8 cellular contexts compared by ENCODE assay signal in genomic region chr17:29149431-29150064, GRCh38.
DNase-seq lines count a peak whose midpoint lies in the region; ATAC-seq and TF ChIP-seq lines count a peak whose summit lies in the region.

No MANE protein-coding gene starts in this region.

- peak overlapping the region; percentile 59 to 73 for H3K9ac ChIP-seq in duodenal mucosa (ENCODE audit: low read depth in 1 of 2, low read length in 2 of 2)

- no peaks in the 10 kb centered on the region for H3K36me3 ChIP-seq in duodenal mucosa (ENCODE audit: control insufficient read depth in 1 of 2, insufficient read depth in 2 of 2, low read length in 2 of 2)

- TF ChIP-seq CTCF in nephron (IDR thresholded peaks at IDR 0.05; ENCODE audit: unreplicated experiment in 3 of 3) = no peak

- peaks cover 32 to 33% of the 10 kb centered on the region in 2 donors for H3K4me1 ChIP-seq in duodenal mucosa (ENCODE audit: control insufficient read depth in 1 of 2, insufficient read depth in 2 of 2, low read length in 2 of 2)

- no peaks in the 10 kb centered on the region for H3K27me3 ChIP-seq in duodenal mucosa (ENCODE audit: control insufficient read depth in 1 of 2, insufficient read depth in 2 of 2, low read length in 2 of 2)

- DNase-seq in T-helper 2 cell treated with Interferon-gamma antibody and Interleukin-4, amounts not matched to agents 5 μg/mL and 100 μg/mL, for 36 hours (ENCODE audit: low spot score) = no peak
- DNase-seq in T-helper 2 cell = no peak
- peak; percentile 67 for DNase-seq in NCI-H69 (lab: John Stamatoyannopoulos, UW)
- no peak for DNase-seq in dedifferentiated amniotic fluid mesenchymal stem cell (ENCODE audit: extremely low spot score)
- no peak for DNase-seq in erythroblast (lab: John Stamatoyannopoulos, UW)

- no peaks in the 10 kb centered on the region for H3K36me3 Mint-ChIP-seq in T-helper 2 cell treated with Interferon-gamma antibody and Interleukin-4, amounts not matched to agents 5 μg/mL and 100 μg/mL, for 36 hours (ENCODE audit: low read depth)
- no peaks in the 10 kb centered on the region for H3K36me3 Mint-ChIP-seq in nephron (ENCODE audit: low read depth)

- peak overlapping the region; percentile 77 for H3K4me3 Mint-ChIP-seq in T-helper 2 cell treated with Interferon-gamma antibody and Interleukin-4, amounts not matched to agents 5 μg/mL and 100 μg/mL, for 36 hours
- H3K4me3 Mint-ChIP-seq in nephron = peak overlapping the region; percentile 82 to 85 (median 84)

- H3K9me3 Mint-ChIP-seq in T-helper 2 cell treated with Interferon-gamma antibody and Interleukin-4, amounts not matched to agents 5 μg/mL and 100 μg/mL, for 36 hours = no peaks in the 10 kb centered on the region
- no peaks in the 10 kb centered on the region for H3K9me3 Mint-ChIP-seq in nephron

- H3K27ac Mint-ChIP-seq in T-helper 2 cell treated with Interferon-gamma antibody and Interleukin-4, amounts not matched to agents 5 μg/mL and 100 μg/mL, for 36 hours = peak overlapping the region; percentile 7
- H3K27ac Mint-ChIP-seq in nephron = peak overlapping the region; percentile 79 to 92 (median 82)

- H3K27ac ChIP-seq in duodenal mucosa (ENCODE audit: low read depth, low read length) = no peak overlapping the region

- peak overlapping the region; percentile 64 to 72 for H3K4me3 ChIP-seq in duodenal mucosa (ENCODE audit: low read depth in 1 of 2, low read length in 2 of 2)

- H3K27me3 Mint-ChIP-seq in T-helper 2 cell treated with Interferon-gamma antibody and Interleukin-4, amounts not matched to agents 5 μg/mL and 100 μg/mL, for 36 hours (ENCODE audit: low read depth) = no peaks in the 10 kb centered on the region
- peaks cover 4% of the 10 kb centered on the region for H3K27me3 Mint-ChIP-seq in nephron (ENCODE audit: low read depth)

- no peaks in the 10 kb centered on the region for H3K9me3 ChIP-seq in duodenal mucosa (ENCODE audit: control insufficient read depth in 1 of 2, low read length in 2 of 2)

- no peak for TF ChIP-seq POLR2A in erythroblast (IDR thresholded peaks at IDR 0.05; ENCODE audit: low read length)

- no peak for ATAC-seq in GM18511 (IDR thresholded peaks at IDR 0.05; ENCODE audit: unreplicated experiment)

- peaks cover 36% of the 10 kb centered on the region for H3K4me1 Mint-ChIP-seq in T-helper 2 cell treated with Interferon-gamma antibody and Interleukin-4, amounts not matched to agents 5 μg/mL and 100 μg/mL, for 36 hours (ENCODE audit: low read depth)
- peaks cover 72% of the 10 kb centered on the region for H3K4me1 Mint-ChIP-seq in nephron
